ENCODE assay signal across 23 cellular contexts in genomic region chr6:127748290-127748689, GRCh38.
DNase-seq lines count a peak whose midpoint lies in the region; ATAC-seq lines count a peak whose summit lies in the region.
"Had no signal": no experiment of that assay in that cellular context is flagged by ENCODE, and none has a peak within 500 bp of the region (broad histone marks: within the 10 kb centered on the region; RNA-seq: fewer than 3 reads in every experiment).

No MANE protein-coding gene starts in this region.

- H3K36me3 ChIP-seq in thymus (ENCODE audit: control insufficient read depth, insufficient read depth): no peaks in the 10 kb centered on the region
- H3K36me3 ChIP-seq: right lobe of liver, transverse colon had no signal

- H3K27ac ChIP-seq in thymus (ENCODE audit: low read depth) (peak overlapping the region; percentile 26), right cardiac atrium (ENCODE audit: low read length) (no peak overlapping the region)
- H3K27ac ChIP-seq: right lobe of liver, transverse colon had no signal

- peak; percentile 43 to 45 for ATAC-seq in activated T-cell treated with anti-CD3 and anti-CD28 coated beads, Interleukin-2, amount 50 U/mL, for 72 hours (replicated peaks in 1 of 2)
- ATAC-seq in HG03432 (IDR thresholded peaks at IDR 0.05; ENCODE audit: unreplicated experiment) (peak; percentile 58), right cardiac atrium (no peak)
- ATAC-seq: activated CD4-positive, CD25-positive, alpha-beta regulatory T cell treated with anti-CD3 and anti-CD28 coated beads, Interleukin-2, amount 50 U/mL, for 24 hours; Panc1; right lobe of liver; stimulated activated naive B cell treated with anti-CD40 and anti-IgM and Interleukin-4, amounts not matched to agents 10 μg/mL and 1 μg/mL and 100 μg/mL, for 72 hours had no signal

- no peak for DNase-seq in activated T-cell treated with anti-CD3 and anti-CD28 coated beads, Interleukin-2, amount 50 U/mL, for 72 hours
- no peak for DNase-seq in activated T-cell treated with anti-CD3 and anti-CD28 coated beads, Interleukin-2, amount 50 U/mL, for 48 hours
- DNase-seq in activated naive CD8-positive, alpha-beta T cell treated with anti-CD3 and anti-CD28 coated beads for 36 hours: no peak
- DNase-seq in NCI-H1694 treated with DMSO at 0.1 percent for 48 hours (lab: John Stamatoyannopoulos, UW) (no peak), 8988T (no peak), right cardiac atrium (no peak)
- DNase-seq: amygdala; central memory CD4-positive, alpha-beta T cell; effector CD4-positive, alpha-beta T cell; HCEC 1CT; head of caudate nucleus; immature natural killer cell; Karpas-422; NCI-H1092 treated with DMSO at 0.1 percent for 48 hours; NCI-H774; right lobe of liver; stimulated activated naive B cell treated with anti-CD40 and anti-IgM and Interleukin-4, amounts not matched to agents 10 μg/mL and 1 μg/mL and 100 μg/mL, for 72 hours; T-helper 9 cell; transverse colon had no signal

- WGBS in thymus: 77% methylated on average over 2 of the region's 2 CpGs
- 59% methylated on average over 2 of the region's 2 CpGs for WGBS in right cardiac atrium

- H3K4me1 Mint-ChIP-seq in activated T-cell treated with anti-CD3 and anti-CD28 coated beads, Interleukin-2, amount 50 U/mL, for 72 hours (ENCODE audit: low read depth): peaks cover 63% of the 10 kb centered on the region
- peaks cover 65% of the 10 kb centered on the region for H3K4me1 Mint-ChIP-seq in activated naive CD8-positive, alpha-beta T cell treated with anti-CD3 and anti-CD28 coated beads for 36 hours
- H3K4me1 Mint-ChIP-seq: immature natural killer cell had no signal

- peak overlapping the region; percentile 54 to 73 for H3K4me3 Mint-ChIP-seq in activated T-cell treated with anti-CD3 and anti-CD28 coated beads, Interleukin-2, amount 50 U/mL, for 72 hours
- H3K4me3 Mint-ChIP-seq in activated naive CD8-positive, alpha-beta T cell treated with anti-CD3 and anti-CD28 coated beads for 36 hours: peak overlapping the region; percentile 41
- H3K4me3 Mint-ChIP-seq: immature natural killer cell; stimulated activated naive B cell treated with anti-CD40 and anti-IgM and Interleukin-4, amounts not matched to agents 10 μg/mL and 1 μg/mL and 100 μg/mL, for 72 hours had no signal

- H3K27me3 ChIP-seq in thymus (ENCODE audit: control insufficient read depth, insufficient read depth) (no peaks in the 10 kb centered on the region), right cardiac atrium (ENCODE audit: control insufficient read depth, insufficient read depth) (no peaks in the 10 kb centered on the region)
- H3K27me3 ChIP-seq: right lobe of liver, transverse colon had no signal

- no peaks in the 10 kb centered on the region for H3K36me3 Mint-ChIP-seq in activated T-cell treated with anti-CD3 and anti-CD28 coated beads, Interleukin-2, amount 50 U/mL, for 72 hours (ENCODE audit: insufficient read depth in 2 of 2)
- H3K36me3 Mint-ChIP-seq in activated naive CD8-positive, alpha-beta T cell treated with anti-CD3 and anti-CD28 coated beads for 36 hours: peaks cover 43% of the 10 kb centered on the region
- H3K36me3 Mint-ChIP-seq: immature natural killer cell; stimulated activated naive B cell treated with anti-CD40 and anti-IgM and Interleukin-4, amounts not matched to agents 10 μg/mL and 1 μg/mL and 100 μg/mL, for 72 hours had no signal

- H3K9me3 ChIP-seq in thymus (ENCODE audit: control insufficient read depth) (no peaks in the 10 kb centered on the region), right cardiac atrium (ENCODE audit: control insufficient read depth, low read length) (no peaks in the 10 kb centered on the region)
- H3K9me3 ChIP-seq: right lobe of liver, transverse colon had no signal

- intact Hi-C loops in right cardiac atrium (cut with DNase I): no loop called here

- H3K4me1 ChIP-seq in thymus (ENCODE audit: control insufficient read depth, insufficient read depth, low read length): no peaks in the 10 kb centered on the region
- no peaks in the 10 kb centered on the region for H3K4me1 ChIP-seq in right cardiac atrium (ENCODE audit: control insufficient read depth, insufficient read depth, low read length)
- H3K4me1 ChIP-seq: right lobe of liver, transverse colon had no signal

- no peaks in the 10 kb centered on the region for H3K27me3 Mint-ChIP-seq in activated T-cell treated with anti-CD3 and anti-CD28 coated beads, Interleukin-2, amount 50 U/mL, for 72 hours (ENCODE audit: low read depth)
- H3K27me3 Mint-ChIP-seq in activated naive CD8-positive, alpha-beta T cell treated with anti-CD3 and anti-CD28 coated beads for 36 hours: no peaks in the 10 kb centered on the region
- H3K27me3 Mint-ChIP-seq: stimulated activated naive B cell treated with anti-CD40 and anti-IgM and Interleukin-4, amounts not matched to agents 10 μg/mL and 1 μg/mL and 100 μg/mL, for 72 hours had no signal

- peaks cover 0 to 4% of the 10 kb centered on the region in 2 donors for H3K9me3 Mint-ChIP-seq in activated T-cell treated with anti-CD3 and anti-CD28 coated beads, Interleukin-2, amount 50 U/mL, for 72 hours
- peaks cover 14% of the 10 kb centered on the region for H3K9me3 Mint-ChIP-seq in activated naive CD8-positive, alpha-beta T cell treated with anti-CD3 and anti-CD28 coated beads for 36 hours
- H3K9me3 Mint-ChIP-seq: stimulated activated naive B cell treated with anti-CD40 and anti-IgM and Interleukin-4, amounts not matched to agents 10 μg/mL and 1 μg/mL and 100 μg/mL, for 72 hours had no signal

- H3K4me3 ChIP-seq in thymus (ENCODE audit: low read length) (no peak overlapping the region), right cardiac atrium (ENCODE audit: low read length) (no peak overlapping the region)
- H3K4me3 ChIP-seq: right lobe of liver, transverse colon had no signal

- H3K27ac Mint-ChIP-seq in activated T-cell treated with anti-CD3 and anti-CD28 coated beads, Interleukin-2, amount 50 U/mL, for 72 hours: peak overlapping the region; percentile 52
- peak overlapping the region; percentile 85 for H3K27ac Mint-ChIP-seq in activated naive CD8-positive, alpha-beta T cell treated with anti-CD3 and anti-CD28 coated beads for 36 hours
- H3K27ac Mint-ChIP-seq: immature natural killer cell; stimulated activated naive B cell treated with anti-CD40 and anti-IgM and Interleukin-4, amounts not matched to agents 10 μg/mL and 1 μg/mL and 100 μg/mL, for 72 hours had no signal

Comparison
In these comparisons a context has a peak if more than half of its experiments do, and no peak if none do; other contexts are left out.
1. ATAC-seq: peak in activated T-cell treated with anti-CD3 and anti-CD28 coated beads, Interleukin-2, amount 50 U/mL, for 72 hours (2 of 2) and HG03432 (single experiment); none in right cardiac atrium (0 of 2).